8 cellular contexts compared by ENCODE assay signal in the genomic region with DNA sequence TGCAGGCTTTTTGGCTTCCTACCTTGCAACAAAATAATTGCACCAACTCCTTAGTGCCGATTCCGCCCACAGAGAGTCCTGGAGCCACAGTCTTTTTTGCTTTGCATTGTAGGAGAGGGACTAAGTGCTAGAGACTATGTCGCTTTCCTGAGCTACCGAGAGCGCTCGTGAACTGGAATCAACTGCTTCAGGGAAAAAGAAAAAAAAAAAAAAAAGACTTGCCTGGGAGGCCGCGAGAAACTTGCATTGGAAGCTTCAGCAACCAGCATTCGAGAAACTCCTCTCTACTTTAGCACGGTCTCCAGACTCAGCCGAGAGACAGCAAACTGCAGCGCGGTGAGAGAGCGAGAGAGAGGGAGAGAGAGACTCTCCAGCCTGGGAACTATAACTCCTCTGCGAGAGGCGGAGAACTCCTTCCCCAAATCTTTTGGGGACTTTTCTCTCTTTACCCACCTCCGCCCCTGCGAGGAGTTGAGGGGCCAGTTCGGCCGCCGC. TPM values are rescaled to one million over a fixed set of nuclear protein-coding genes. Genes with fewer than 3 reads are reported as not detected.
A peak's percentile ranks its signal among the peaks of the same experiment; 100 is the strongest.
DNase-seq lines count a peak whose midpoint lies in the region; ATAC-seq and TF ChIP-seq lines count a peak whose summit lies in the region.

No MANE protein-coding gene starts in this region.

- H3K9ac ChIP-seq in Loucy (ENCODE audit: low read depth, low read length, poor library complexity, severe bottlenecking) (peak overlapping the region; percentile 98), skeletal muscle satellite cell (ENCODE audit: low read depth, low read length) (peak overlapping the region; percentile 87)

- H3K36me3 ChIP-seq in Loucy (ENCODE audit: insufficient read depth, low read length) (peaks cover 31% of the 10 kb centered on the region), skeletal muscle satellite cell (ENCODE audit: insufficient read depth, low read length) (no peaks in the 10 kb centered on the region)

- peaks cover 55% of the 10 kb centered on the region for H4K20me1 ChIP-seq in Loucy (ENCODE audit: insufficient read depth, low read length, poor library complexity, severe bottlenecking)

- DNase-seq in DMS153 (lab: John Stamatoyannopoulos, UW), result peak; percentile 67
- no peak for DNase-seq in DMS153 treated with DMSO at 0.1 percent for 48 hours (lab: John Stamatoyannopoulos, UW; ENCODE audit: unreplicated experiment)
- DNase-seq in activated naive CD8-positive, alpha-beta T cell treated with anti-CD3 and anti-CD28 coated beads, Interleukin-2, amount 50 U/mL, for 24 hours, result peak; percentile 23
- peak; percentile 58 for DNase-seq in hepatic stellate cell (ENCODE audit: low spot score)

- peak overlapping the region; percentile 94 for H3K4me3 ChIP-seq in Loucy (ENCODE audit: low read length, poor library complexity, severe bottlenecking)
- H3K4me3 ChIP-seq in skeletal muscle satellite cell (ENCODE audit: low read length), result peak overlapping the region; percentile 95

- peaks cover 8% of the 10 kb centered on the region; the same call in 1 of the 2 replicates for H3F3A ChIP-seq in Loucy (ENCODE audit: low read depth)

- H3K27ac Mint-ChIP-seq in activated naive CD8-positive, alpha-beta T cell treated with anti-CD3 and anti-CD28 coated beads, Interleukin-2, amount 50 U/mL, for 24 hours, result no peak overlapping the region

- ATAC-seq in GM21723 (IDR thresholded peaks at IDR 0.05; ENCODE audit: unreplicated experiment), result peak; percentile 23
- ATAC-seq in activated naive CD8-positive, alpha-beta T cell treated with anti-CD3 and anti-CD28 coated beads, Interleukin-2, amount 50 U/mL, for 24 hours, result peak; percentile 2
- no peak for ATAC-seq in GM18858 (IDR thresholded peaks at IDR 0.05; ENCODE audit: unreplicated experiment)

- no peak overlapping the region for H3K4me3 Mint-ChIP-seq in activated naive CD8-positive, alpha-beta T cell treated with anti-CD3 and anti-CD28 coated beads, Interleukin-2, amount 50 U/mL, for 24 hours

- H3K9me3 Mint-ChIP-seq in activated naive CD8-positive, alpha-beta T cell treated with anti-CD3 and anti-CD28 coated beads, Interleukin-2, amount 50 U/mL, for 24 hours, result no peaks in the 10 kb centered on the region

- TF ChIP-seq CTCF in Loucy (conservative IDR thresholded peaks at IDR 0.05; ENCODE audit: low read length), result no peak

- H3K4me2 ChIP-seq in Loucy (ENCODE audit: low read depth, low read length, poor library complexity, severe bottlenecking), result peak overlapping the region; percentile 36
- peak overlapping the region; percentile 91 for H3K4me2 ChIP-seq in skeletal muscle satellite cell (ENCODE audit: low read length)

- H3K9me3 ChIP-seq in Loucy (ENCODE audit: insufficient read depth, low read depth, low read length) (no peaks in the 10 kb centered on the region), skeletal muscle satellite cell (replicated peaks; ENCODE audit: low read length) (no peaks in the 10 kb centered on the region)

- no peaks in the 10 kb centered on the region for H3K9me2 ChIP-seq in Loucy (replicated peaks; ENCODE audit: low read depth, low read length)

- H3K36me3 Mint-ChIP-seq in activated naive CD8-positive, alpha-beta T cell treated with anti-CD3 and anti-CD28 coated beads, Interleukin-2, amount 50 U/mL, for 24 hours (ENCODE audit: low read depth), result peaks cover 2% of the 10 kb centered on the region

- peaks cover 84% of the 10 kb centered on the region for H3K79me2 ChIP-seq in Loucy (ENCODE audit: insufficient read depth, low read length)

- peaks cover 37% of the 10 kb centered on the region for H3K4me1 Mint-ChIP-seq in activated naive CD8-positive, alpha-beta T cell treated with anti-CD3 and anti-CD28 coated beads, Interleukin-2, amount 50 U/mL, for 24 hours

- no peak overlapping the region for H2AFZ ChIP-seq in Loucy (ENCODE audit: low read length)

- H3K27me3 ChIP-seq in Loucy (ENCODE audit: insufficient read depth, low read length, poor library complexity, severe bottlenecking) (peaks cover 44% of the 10 kb centered on the region), skeletal muscle satellite cell (ENCODE audit: control insufficient read depth, insufficient read depth, low read length) (no peaks in the 10 kb centered on the region)

- peaks cover 27% of the 10 kb centered on the region for H3K4me1 ChIP-seq in Loucy (ENCODE audit: insufficient read depth, low read length, poor library complexity, severe bottlenecking)
- H3K4me1 ChIP-seq in skeletal muscle satellite cell (ENCODE audit: control insufficient read depth, insufficient read depth, low read length), result peaks cover 19% of the 10 kb centered on the region

- H3K27me3 Mint-ChIP-seq in activated naive CD8-positive, alpha-beta T cell treated with anti-CD3 and anti-CD28 coated beads, Interleukin-2, amount 50 U/mL, for 24 hours, result peaks cover 55% of the 10 kb centered on the region

RNA-seq across cellular contexts. Expression of gene SOX4, which starts 0.4 kb away (rescaled TPM):
- total RNA-seq in skeletal muscle satellite cell (2012; rRNA removed), result 5.9 and 6.8 TPM in 2 replicates
